ENCODE assay signal across 8 cellular contexts in the genomic region with DNA sequence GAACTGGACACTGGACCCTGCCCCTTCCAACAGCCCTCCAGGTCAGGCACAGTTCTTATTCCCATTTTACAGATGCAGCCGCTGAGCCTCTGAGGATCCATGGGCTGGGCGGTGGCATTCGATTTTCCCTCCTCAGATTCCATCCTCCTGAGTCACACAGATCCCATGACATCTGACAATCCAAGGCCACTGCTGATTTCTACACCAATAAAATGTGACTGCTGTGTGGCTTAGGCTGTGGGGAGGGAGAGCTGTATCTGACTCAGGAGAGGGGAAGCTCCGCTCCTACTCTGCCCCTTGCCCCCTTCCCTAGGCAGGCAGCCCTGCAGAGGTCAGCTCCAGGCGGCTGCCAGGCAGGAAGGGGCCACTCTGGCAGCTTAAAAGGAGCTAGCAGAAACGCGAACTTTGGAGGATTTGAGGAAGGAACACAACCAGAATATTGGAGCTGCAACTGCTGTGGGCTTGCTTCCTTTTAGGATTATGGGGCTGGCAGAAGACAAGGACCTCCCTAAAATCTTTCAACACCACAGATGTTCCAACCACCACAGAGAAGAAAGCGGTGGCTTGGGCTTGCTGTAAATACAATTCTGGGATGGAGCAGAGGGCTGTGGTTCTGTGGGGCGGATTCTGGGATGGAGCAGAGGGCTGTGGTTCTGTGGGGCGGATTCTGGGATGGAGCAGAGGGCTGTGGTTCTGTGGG. TPM values are rescaled to one million over a fixed set of nuclear protein-coding genes. Genes with fewer than 3 reads are reported as not detected.
A peak's percentile ranks its signal among the peaks of the same experiment; 100 is the strongest.
DNase-seq lines count a peak whose midpoint lies in the region; ATAC-seq and TF ChIP-seq lines count a peak whose summit lies in the region.

No MANE protein-coding gene starts in this region.

- peaks cover 4% of the 10 kb centered on the region for H3K36me3 ChIP-seq in H7 (replicated peaks; ENCODE audit: control insufficient read depth, insufficient read depth, low read length)
- peaks cover 0 to 64% of the 10 kb centered on the region in 2 donors for H3K36me3 ChIP-seq in gastroesophageal sphincter
- H3K36me3 ChIP-seq in skeletal muscle satellite cell (ENCODE audit: insufficient read depth, low read length), result peaks cover 5% of the 10 kb centered on the region

- H3K4me1 ChIP-seq in gastroesophageal sphincter (peaks cover 0 to 52% (median 6%) of the 10 kb centered on the region in 3 donors), skeletal muscle satellite cell (ENCODE audit: control insufficient read depth, insufficient read depth, low read length) (peaks cover 54% of the 10 kb centered on the region)

- no peak overlapping the region for H3K4me3 ChIP-seq in H7 (ENCODE audit: insufficient read depth, low read depth, low read length)
- H3K4me3 ChIP-seq in gastroesophageal sphincter, result no peak overlapping the region
- H3K4me3 ChIP-seq in skeletal muscle satellite cell (ENCODE audit: low read length), result no peak overlapping the region

- peak overlapping the region in 3 of 4 donors; percentile 52 to 65 (median 53) for H3K27ac ChIP-seq in gastroesophageal sphincter

- H3K27me3 ChIP-seq in H7 (ENCODE audit: control insufficient read depth, insufficient read depth, low read length) (no peaks in the 10 kb centered on the region), gastroesophageal sphincter (no peaks in the 10 kb centered on the region), skeletal muscle satellite cell (ENCODE audit: control insufficient read depth, insufficient read depth, low read length) (no peaks in the 10 kb centered on the region)

- 61 to 63% methylated on average over 3 to 6 of the region's 10 CpGs for WGBS in gastroesophageal sphincter (ENCODE audit: low coverage in 1 of 2), 2 donors

- TF ChIP-seq POLR2A in gastroesophageal sphincter (IDR thresholded peaks at IDR 0.05), result no peak

- TF ChIP-seq CTCF in gastroesophageal sphincter (IDR thresholded peaks at IDR 0.05), result no peak

- H3K9ac ChIP-seq in skeletal muscle satellite cell (ENCODE audit: low read depth, low read length), result peak overlapping the region; percentile 47

- peak overlapping the region; percentile 41 for H3K4me2 ChIP-seq in skeletal muscle satellite cell (ENCODE audit: low read length)

- no peak for TF ChIP-seq EP300 in gastroesophageal sphincter (IDR thresholded peaks at IDR 0.05)

- peak; percentile 86 for DNase-seq in H7
- peak; percentile 79 for DNase-seq in RPMI7951 (ENCODE audit: low read depth)
- DNase-seq in mesenteric fat pad (ENCODE audit: low spot score), result no peak

- peak; percentile 35 for ATAC-seq in gastroesophageal sphincter
- ATAC-seq in GM19452 (IDR thresholded peaks at IDR 0.05; ENCODE audit: unreplicated experiment), result no peak
- no peak for ATAC-seq in esophagus mucosa
- ATAC-seq in GM18909 (IDR thresholded peaks at IDR 0.05; ENCODE audit: poor library complexity, unreplicated experiment), result no peak

- H3K9me3 ChIP-seq in gastroesophageal sphincter (no peaks in the 10 kb centered on the region), skeletal muscle satellite cell (replicated peaks; ENCODE audit: low read length) (no peaks in the 10 kb centered on the region)

RNA-seq across cellular contexts. Expression of gene MRPL37, which starts 50.0 kb away (rescaled TPM):
- total RNA-seq in H7 (2014; rRNA removed; shearing (Covaris generic)), result 268 and 275 TPM in 2 replicates
- total RNA-seq in RPMI7951 (2014; rRNA removed; shearing (Covaris generic)), result 144 TPM in 2 replicates
- total RNA-seq in gastroesophageal sphincter, result 10 to 100 TPM; 37.3 to 64.5 (median 52.0) TPM
- 109 and 122 TPM in 2 replicates for total RNA-seq in skeletal muscle satellite cell (2012; rRNA removed)
- 86.1 TPM for total RNA-seq in esophagus mucosa
- 54.2 TPM for total RNA-seq in mesenteric fat pad

RNA-seq across cellular contexts. Expression of gene CYB5RL, which starts 50.1 kb away (rescaled TPM):
- total RNA-seq in H7 (2014; rRNA removed; shearing (Covaris generic)), result 13.3 and 14.3 TPM in 2 replicates
- total RNA-seq in RPMI7951 (2014; rRNA removed; shearing (Covaris generic)), result 5.4 and 5.8 TPM in 2 replicates
- 1 to 10 TPM; 2.2 to 4.1 (median 3.0) TPM for total RNA-seq in gastroesophageal sphincter
- 7.2 and 8.1 TPM in 2 replicates for total RNA-seq in skeletal muscle satellite cell (2012; rRNA removed)
- 2.9 TPM for total RNA-seq in esophagus mucosa
- 5.2 TPM for total RNA-seq in mesenteric fat pad
